ENCODE assay signal across 10 cellular contexts in genomic region chr6:42226251-42227143, GRCh38. TPM values are rescaled to one million over a fixed set of nuclear protein-coding genes. Genes with fewer than 3 reads are reported as not detected.
DNase-seq lines count a peak whose midpoint lies in the region; ATAC-seq and TF ChIP-seq lines count a peak whose summit lies in the region.
"Had no signal": no experiment of that assay in that cellular context is flagged by ENCODE, and none has a peak within 500 bp of the region (broad histone marks: within the 10 kb centered on the region; RNA-seq: fewer than 3 reads in every experiment).

No MANE protein-coding gene starts in this region.

- H3K36me3 Mint-ChIP-seq in naive thymus-derived CD8-positive, alpha-beta T cell = peaks cover 0 to 43% (median 0%) of the 10 kb centered on the region in 3 donors
- no peaks in the 10 kb centered on the region for H3K36me3 Mint-ChIP-seq in activated CD8-positive, alpha-beta T cell treated with anti-CD3 and anti-CD28 coated beads for 36 hours (ENCODE audit: low read depth)

- peaks cover 60% of the 10 kb centered on the region for H3F3A ChIP-seq in PC-9 (ENCODE audit: insufficient read depth, low read depth)

- H3K4me1 ChIP-seq in PC-9 (replicated peaks; ENCODE audit: insufficient read depth) = peaks cover 87% of the 10 kb centered on the region
- peaks cover 27% of the 10 kb centered on the region for H3K4me1 ChIP-seq in osteoblast (ENCODE audit: insufficient read depth, low read length)
- no peaks in the 10 kb centered on the region for H3K4me1 ChIP-seq in right atrium auricular region

- H3K4me3 ChIP-seq in PC-9 = peak overlapping the region; percentile 42; the same call in 1 of the 2 replicates
- H3K4me3 ChIP-seq in epithelial cell of proximal tubule (ENCODE audit: low read depth, low read length) = peak overlapping the region; percentile 25
- H3K4me3 ChIP-seq in osteoblast (ENCODE audit: insufficient read depth, low read length) = no peak overlapping the region
- no peak overlapping the region for H3K4me3 ChIP-seq in right atrium auricular region

- no peak overlapping the region for H3K4me3 Mint-ChIP-seq in naive thymus-derived CD8-positive, alpha-beta T cell
- H3K4me3 Mint-ChIP-seq in activated CD8-positive, alpha-beta T cell treated with anti-CD3 and anti-CD28 coated beads for 36 hours = no peak overlapping the region

- peak overlapping the region in 4 of 10 donors; percentile 8 to 62 (median 30) for H3K27ac Mint-ChIP-seq in naive thymus-derived CD8-positive, alpha-beta T cell
- H3K27ac Mint-ChIP-seq in activated CD8-positive, alpha-beta T cell treated with anti-CD3 and anti-CD28 coated beads for 36 hours = no peak overlapping the region

- H3K9me3 ChIP-seq in PC-9 (ENCODE audit: insufficient read depth, low read depth) = no peaks in the 10 kb centered on the region
- H3K9me3 ChIP-seq in osteoblast (ENCODE audit: low read depth, low read length) = no peaks in the 10 kb centered on the region
- H3K9me3 ChIP-seq in right atrium auricular region = no peaks in the 10 kb centered on the region

- TF ChIP-seq CTCF in PC-9 (conservative IDR thresholded peaks at IDR 0.05) = no peak
- no peak for TF ChIP-seq CTCF in epithelial cell of proximal tubule (conservative IDR thresholded peaks at IDR 0.05; ENCODE audit: low read depth, low read length)
- TF ChIP-seq CTCF in osteoblast (IDR thresholded peaks at IDR 0.05; ENCODE audit: extremely low read depth, low read depth, low read length) = no peak
- no peak for TF ChIP-seq CTCF in right atrium auricular region (IDR thresholded peaks at IDR 0.05)
- no peak for TF ChIP-seq CTCF in activated CD8-positive, alpha-beta T cell treated with anti-CD3 and anti-CD28 coated beads for 36 hours (IDR thresholded peaks at IDR 0.05)

- H4K20me1 ChIP-seq in PC-9 (ENCODE audit: insufficient read depth) (no peaks in the 10 kb centered on the region), osteoblast (ENCODE audit: insufficient read depth, low read length) (no peaks in the 10 kb centered on the region)

- H3K9me2 ChIP-seq in PC-9 (ENCODE audit: insufficient read depth) = no peaks in the 10 kb centered on the region

- DNase-seq in ELR (ENCODE audit: low read depth) (peak; percentile 99), PC-9 (peak; percentile 93 to 99), epithelial cell of proximal tubule (ENCODE audit: low read depth) (peak; percentile 91), osteoblast (ENCODE audit: insufficient read length, low spot score, missing footprints) (peak; percentile 70), right atrium auricular region (ENCODE audit: low spot score) (no peak)
- DNase-seq in naive thymus-derived CD8-positive, alpha-beta T cell = no peak
- DNase-seq in activated CD8-positive, alpha-beta T cell treated with anti-CD3 and anti-CD28 coated beads for 36 hours = no peak
- DNase-seq: activated CD8-positive, alpha-beta memory T cell treated with anti-CD3 and anti-CD28 coated beads, Interleukin-2, amount 50 U/mL, for 48 hours; stimulated activated CD4-positive, alpha-beta T cell treated with anti-CD3 and anti-CD28 coated beads, Interleukin-12 subunit alpha, Interleukin-12 subunit beta, amount 100 ng/mL, for 4 hours had no signal

- H3K4me1 Mint-ChIP-seq in naive thymus-derived CD8-positive, alpha-beta T cell = peaks cover 0 to 7% (median under 1%) of the 10 kb centered on the region in 4 donors
- H3K4me1 Mint-ChIP-seq in activated CD8-positive, alpha-beta T cell treated with anti-CD3 and anti-CD28 coated beads for 36 hours (ENCODE audit: low read depth) = peaks cover 10% of the 10 kb centered on the region

- no peak overlapping the region for H2AFZ ChIP-seq in PC-9
- no peak overlapping the region for H2AFZ ChIP-seq in osteoblast (ENCODE audit: low read length)

- H3K79me2 ChIP-seq in PC-9 (ENCODE audit: low read depth) (0 out of 2 replicates have a peak, but pooled peaks cover 4% of the 10 kb centered on the region), osteoblast (ENCODE audit: insufficient read depth, low read length) (no peaks in the 10 kb centered on the region)

- POLR2A ChIA-PET in PC-9 (lab: Charles Lee; ENCODE audit: unreplicated experiment) = interaction anchor here (0.5 to 1.2 kb wide), 15 partner anchors 9 to 824 kb away, joined by 3 to 15 read pairs (median 7); partner anchors contain the start of gene TRERF1
- POLR2A ChIA-PET in naive thymus-derived CD8-positive, alpha-beta T cell (lab: Charles Lee) = no interaction called here
- POLR2A ChIA-PET in activated CD8-positive, alpha-beta T cell treated with anti-CD3 and anti-CD28 coated beads for 36 hours (lab: Charles Lee) = interaction anchor here (0.6 to 1.8 kb wide), 3 partner anchors 10 to 323 kb away, joined by 3 to 7 read pairs (median 3); no protein-coding TSS in a partner anchor

- H3K27ac ChIP-seq in PC-9 = peak overlapping the region; percentile 99
- peak overlapping the region; percentile 52 for H3K27ac ChIP-seq in osteoblast (ENCODE audit: low read depth, low read length)
- no peak overlapping the region for H3K27ac ChIP-seq in right atrium auricular region

- CTCF ChIA-PET in PC-9 (lab: Charles Lee) = interaction anchor here (0.6 to 2.7 kb wide), 4 partner anchors 13 to 321 kb away, joined by 3 to 17 read pairs (median 8); no protein-coding TSS in a partner anchor
- CTCF ChIA-PET in activated CD8-positive, alpha-beta T cell treated with anti-CD3 and anti-CD28 coated beads for 36 hours (lab: Charles Lee) = interaction anchor here (0.8 to 3.5 kb wide), 6 partner anchors 12 to 321 kb away, joined by 3 to 21 read pairs (median 4); no protein-coding TSS in a partner anchor

- peaks cover 4% of the 10 kb centered on the region; the same call in 1 of the 2 replicates for H3K36me3 ChIP-seq in PC-9 (ENCODE audit: low read depth)
- peaks cover 12% of the 10 kb centered on the region for H3K36me3 ChIP-seq in osteoblast (ENCODE audit: insufficient read depth, low read length)
- H3K36me3 ChIP-seq in right atrium auricular region = no peaks in the 10 kb centered on the region

- ATAC-seq in GM21360 (IDR thresholded peaks at IDR 0.05; ENCODE audit: unreplicated experiment) = no peak
- no peak for ATAC-seq in naive thymus-derived CD8-positive, alpha-beta T cell
- ATAC-seq in activated CD8-positive, alpha-beta T cell treated with anti-CD3 and anti-CD28 coated beads for 36 hours = no peak

- intact Hi-C loops in PC-9 (cut with micrococcal nuclease; ENCODE audit: unreplicated experiment) = loop anchor here (1.0 to 10.0 kb wide), 8 partner anchors 68 to 648 kb away; partner anchors contain the start of genes BYSL, MED20 and RPL7L1
- intact Hi-C loops in activated CD8-positive, alpha-beta T cell treated with anti-CD3 and anti-CD28 coated beads for 36 hours (cut with micrococcal nuclease) = no loop called here

- peak overlapping the region; percentile 89 for H3K4me2 ChIP-seq in PC-9
- H3K4me2 ChIP-seq in osteoblast (ENCODE audit: insufficient read depth, low read length) = peak overlapping the region; percentile 43

- no peaks in the 10 kb centered on the region for H3K27me3 Mint-ChIP-seq in naive thymus-derived CD8-positive, alpha-beta T cell
- no peaks in the 10 kb centered on the region for H3K27me3 Mint-ChIP-seq in activated CD8-positive, alpha-beta T cell treated with anti-CD3 and anti-CD28 coated beads for 36 hours

- H3K27me3 ChIP-seq in PC-9 (ENCODE audit: insufficient read depth, low read depth) = no peaks in the 10 kb centered on the region
- H3K27me3 ChIP-seq in osteoblast (ENCODE audit: insufficient read depth, low read length) = no peaks in the 10 kb centered on the region
- no peaks in the 10 kb centered on the region for H3K27me3 ChIP-seq in right atrium auricular region

- TSS peak; percentile 86 for BruUV-seq in PC-9 (replicated peaks; lab: Mats Ljungman, UMichigan)

- no peaks in the 10 kb centered on the region for H3K9me3 Mint-ChIP-seq in naive thymus-derived CD8-positive, alpha-beta T cell
- no peaks in the 10 kb centered on the region for H3K9me3 Mint-ChIP-seq in activated CD8-positive, alpha-beta T cell treated with anti-CD3 and anti-CD28 coated beads for 36 hours

RNA-seq across cellular contexts. Expression of gene MRPS10, which starts 8.8 kb away (rescaled TPM):
- total RNA-seq in PC-9 (2021) = 38.7 and 56.5 TPM in 2 replicates
- total RNA-seq in epithelial cell of proximal tubule = 40.3 and 62.9 TPM in 2 replicates
- 46.9 and 52.5 TPM in 2 replicates for total RNA-seq in osteoblast
- 10 to 100 TPM; 29.0 to 31.8 TPM for total RNA-seq in naive thymus-derived CD8-positive, alpha-beta T cell
- 10 to 100 TPM; 48.1 to 57.6 (median 48.4) TPM for polyA plus RNA-seq in naive thymus-derived CD8-positive, alpha-beta T cell
- 10 to 100 TPM; 27.9 to 52.4 TPM for total RNA-seq in right atrium auricular region
- total RNA-seq in activated CD8-positive, alpha-beta T cell treated with anti-CD3 and anti-CD28 coated beads for 36 hours = 10 to 100 TPM; 36.7 to 38.9 TPM

RNA-seq across cellular contexts. Expression of gene GUCA1B, which starts 31.7 kb away (rescaled TPM):
- total RNA-seq in PC-9 (2021) (1.1 and 2.5 TPM in 2 replicates), epithelial cell of proximal tubule (0.07 and 0.17 TPM in 2 replicates), osteoblast (0.72 TPM in 1 of 2 replicates, not detected in the other), right atrium auricular region (under 1 TPM; 0.74 to 0.83 TPM)
- 1 to 10 TPM; 5.6 to 6.3 TPM for total RNA-seq in naive thymus-derived CD8-positive, alpha-beta T cell
- not detected for polyA plus RNA-seq in naive thymus-derived CD8-positive, alpha-beta T cell
- 1 to 10 TPM; 1.9 to 2.6 TPM for total RNA-seq in activated CD8-positive, alpha-beta T cell treated with anti-CD3 and anti-CD28 coated beads for 36 hours

RNA-seq across cellular contexts. Expression of gene GUCA1A, which starts 53.3 kb away (rescaled TPM):
- total RNA-seq in PC-9 (2021) = not detected in 2 replicates
- total RNA-seq in epithelial cell of proximal tubule = 1.4 and 2.2 TPM in 2 replicates
- not detected in 2 replicates for total RNA-seq in osteoblast
- not detected for total RNA-seq in naive thymus-derived CD8-positive, alpha-beta T cell
- polyA plus RNA-seq in naive thymus-derived CD8-positive, alpha-beta T cell = not detected
- not detected for total RNA-seq in right atrium auricular region
- total RNA-seq in activated CD8-positive, alpha-beta T cell treated with anti-CD3 and anti-CD28 coated beads for 36 hours = under 1 TPM in 1 of 2 experiments, not detected in 1; 0.20 TPM

Comparison
In these comparisons a context has a peak if more than half of its experiments do, and no peak if none do; other contexts are left out.
1. DNase-seq: peak in ELR (single experiment), PC-9 (2 of 2), epithelial cell of proximal tubule (single experiment) and osteoblast (single experiment); none in naive thymus-derived CD8-positive, alpha-beta T cell (0 of 10), right atrium auricular region (single experiment) and activated CD8-positive, alpha-beta T cell treated with anti-CD3 and anti-CD28 coated beads for 36 hours (single experiment).
2. H3K27ac ChIP-seq: peak in PC-9 (single experiment) and osteoblast (single experiment); none in right atrium auricular region (0 of 2).
3. H3K4me3 ChIP-seq: peak in PC-9 (single experiment) and epithelial cell of proximal tubule (single experiment); none in osteoblast (single experiment) and right atrium auricular region (0 of 2).